ENCODE assay signal across 21 cellular contexts in genomic region chr5:61974680-61975079, GRCh38.
DNase-seq lines count a peak whose midpoint lies in the region; ATAC-seq lines count a peak whose summit lies in the region.
"Had no signal": no experiment of that assay in that cellular context is flagged by ENCODE, and none has a peak within 500 bp of the region (broad histone marks: within the 10 kb centered on the region; RNA-seq: fewer than 3 reads in every experiment).

No MANE protein-coding gene starts in this region.

- peak; percentile 79 for ATAC-seq in GM21526 (IDR thresholded peaks at IDR 0.05; ENCODE audit: low FRiP score, unreplicated experiment)
- ATAC-seq in HG03439 (IDR thresholded peaks at IDR 0.05; ENCODE audit: unreplicated experiment): peak; percentile 69
- ATAC-seq in stimulated activated naive CD8-positive, alpha-beta T cell treated with anti-CD3 and anti-CD28 coated beads, Interleukin-15, Interleukin-2, amounts not matched to agents 100 U/mL and 50 U/mL, for 24 hours: peak; percentile 49
- ATAC-seq: heart right ventricle, natural killer cell had no signal

- intact Hi-C loops in activated naive CD4-positive, alpha-beta T cell treated with anti-CD3 and anti-CD28 coated beads for 36 hours (cut with micrococcal nuclease): no loop called here

- H2BK120ac ChIP-seq in neuronal stem cell (ENCODE audit: low read depth, low read length): no peak overlapping the region

- H2BK15ac ChIP-seq in neuronal stem cell (ENCODE audit: low read length): no peak overlapping the region

- no peak overlapping the region for H3K4me3 ChIP-seq in neuronal stem cell (ENCODE audit: low read length in 2 of 2)
- H3K4me3 ChIP-seq: heart right ventricle, smooth muscle cell, uterus had no signal

- no peak overlapping the region for H3K14ac ChIP-seq in neuronal stem cell (ENCODE audit: low read length)

- no peaks in the 10 kb centered on the region for H3K4me1 ChIP-seq in neuronal stem cell (ENCODE audit: control insufficient read depth in 2 of 2, insufficient read depth in 1 of 2, low read depth in 1 of 2, low read length in 2 of 2)
- H3K4me1 ChIP-seq: heart right ventricle, uterus had no signal

- H3K9me3 Mint-ChIP-seq in activated naive CD4-positive, alpha-beta T cell treated with anti-CD3 and anti-CD28 coated beads for 36 hours: no peaks in the 10 kb centered on the region

- no peaks in the 10 kb centered on the region for H3K36me3 ChIP-seq in neuronal stem cell (replicated peaks in 1 of 2; ENCODE audit: control insufficient read depth in 2 of 2, insufficient read depth in 2 of 2, low read length in 2 of 2)
- H3K36me3 ChIP-seq: heart right ventricle, uterus had no signal

- CTCF ChIA-PET in activated naive CD4-positive, alpha-beta T cell treated with anti-CD3 and anti-CD28 coated beads for 36 hours (lab: Charles Lee): no interaction called here

- H3K27me3 ChIP-seq in neuronal stem cell (ENCODE audit: control insufficient read depth in 3 of 3, insufficient read depth in 3 of 3, low read depth in 1 of 3, low read length in 3 of 3): peaks cover 0 to 4% (median 0%) of the 10 kb centered on the region in 3 experiments
- H3K27me3 ChIP-seq: uterus had no signal

- no peak overlapping the region for H3K9ac ChIP-seq in neuronal stem cell (ENCODE audit: low read depth, low read length, poor library complexity)

- no peak overlapping the region for H3K27ac Mint-ChIP-seq in activated naive CD4-positive, alpha-beta T cell treated with anti-CD3 and anti-CD28 coated beads for 36 hours
- H3K27ac Mint-ChIP-seq: CD4-positive, CD25-positive, alpha-beta regulatory T cell; natural killer cell; progenitor cell of endocrine pancreas had no signal

- H4K8ac ChIP-seq in neuronal stem cell (ENCODE audit: low read depth, low read length): no peak overlapping the region

- H2AK5ac ChIP-seq in neuronal stem cell (ENCODE audit: low read depth, low read length): no peak overlapping the region

- no CpG with 5 or more reads among the region's 6 CpGs for WGBS in neuronal stem cell (ENCODE audit: extremely low coverage in 2 of 2, insufficient read length in 2 of 2, insufficient replicate concordance in 1 of 2), 2 donors

- H2BK12ac ChIP-seq in neuronal stem cell (ENCODE audit: low read length): no peak overlapping the region

- H2BK5ac ChIP-seq in neuronal stem cell (ENCODE audit: low read length): no peak overlapping the region

- no peak overlapping the region for H3K23ac ChIP-seq in neuronal stem cell (ENCODE audit: low read depth, low read length, poor library complexity)

- DNase-seq in activated naive CD4-positive, alpha-beta T cell treated with anti-CD3 and anti-CD28 coated beads for 36 hours: peak; percentile 6
- no peak for DNase-seq in activated naive CD4-positive, alpha-beta T cell treated with Interleukin-2 at 50 U/mL for 16 hours
- DNase-seq in stimulated activated naive CD8-positive, alpha-beta T cell treated with anti-CD3 and anti-CD28 coated beads, Interleukin-15, Interleukin-2, amounts not matched to agents 100 U/mL and 50 U/mL, for 24 hours: no peak
- no peak for DNase-seq in mesenteric fat pad (ENCODE audit: low spot score)
- no peak for DNase-seq in putamen (ENCODE audit: low spot score)
- DNase-seq in neuronal stem cell (ENCODE audit: low spot score): no peak
- DNase-seq: activated CD4-positive, alpha-beta T cell treated with anti-CD3 and anti-CD28 coated beads, Interleukin-2, amount 50 U/mL, for 4 hours; CD4-positive, CD25-positive, alpha-beta regulatory T cell; central memory CD4-positive, alpha-beta T cell; DND-41; effector CD4-positive, alpha-beta T cell; heart right ventricle; islet precursor cell; natural killer cell; NCI-H526; uterus had no signal

- H3K4me1 Mint-ChIP-seq in activated naive CD4-positive, alpha-beta T cell treated with anti-CD3 and anti-CD28 coated beads for 36 hours (ENCODE audit: low read depth): no peaks in the 10 kb centered on the region
- H3K4me1 Mint-ChIP-seq: CD4-positive, CD25-positive, alpha-beta regulatory T cell; natural killer cell had no signal

- no peaks in the 10 kb centered on the region for H3K27me3 Mint-ChIP-seq in activated naive CD4-positive, alpha-beta T cell treated with anti-CD3 and anti-CD28 coated beads for 36 hours (ENCODE audit: low read depth)

- no peak overlapping the region for H2AFZ ChIP-seq in neuronal stem cell (ENCODE audit: low read length)

- no peak overlapping the region for H3K4ac ChIP-seq in neuronal stem cell (ENCODE audit: low read length)

- H3K27ac ChIP-seq in neuronal stem cell (replicated peaks; ENCODE audit: low read length): no peak overlapping the region
- H3K27ac ChIP-seq: heart right ventricle, HL-60, uterus had no signal

- H3K18ac ChIP-seq in neuronal stem cell (ENCODE audit: low read length): no peak overlapping the region

- no peak overlapping the region for H3K4me2 ChIP-seq in neuronal stem cell (ENCODE audit: insufficient read depth, low read length, poor library complexity, severe bottlenecking)
- H3K4me2 ChIP-seq: smooth muscle cell had no signal

- H3K9me3 ChIP-seq in neuronal stem cell (replicated peaks in 1 of 2; ENCODE audit: control insufficient read depth in 2 of 2, insufficient read depth in 1 of 2, low read depth in 1 of 2, low read length in 2 of 2): no peaks in the 10 kb centered on the region
- H3K9me3 ChIP-seq: heart right ventricle, uterus had no signal

- H3K4me3 Mint-ChIP-seq in activated naive CD4-positive, alpha-beta T cell treated with anti-CD3 and anti-CD28 coated beads for 36 hours: no peak overlapping the region
- H3K4me3 Mint-ChIP-seq: CD4-positive, CD25-positive, alpha-beta regulatory T cell; natural killer cell had no signal

- H4K91ac ChIP-seq in neuronal stem cell (ENCODE audit: low read depth, low read length, poor library complexity): no peak overlapping the region

- H3K36me3 Mint-ChIP-seq in activated naive CD4-positive, alpha-beta T cell treated with anti-CD3 and anti-CD28 coated beads for 36 hours (ENCODE audit: low read depth): no peaks in the 10 kb centered on the region
- H3K36me3 Mint-ChIP-seq: CD4-positive, CD25-positive, alpha-beta regulatory T cell; natural killer cell had no signal

- H3K79me1 ChIP-seq in neuronal stem cell (ENCODE audit: low read depth, low read length): no peaks in the 10 kb centered on the region
